In genomic region chr20:26009402-26010223, GRCh38 we compare ENCODE assay signal across 8 cellular contexts.
A peak's percentile ranks its signal among the peaks of the same experiment; 100 is the strongest.
DNase-seq lines count a peak whose midpoint lies in the region; ATAC-seq and TF ChIP-seq lines count a peak whose summit lies in the region.
"Not testable (repeated sequence)": the region's sequence is repeated elsewhere in the genome, so short reads cannot be mapped to it uniquely, and the experiment has no call there.

No MANE protein-coding gene starts in this region.

- peak overlapping the region; percentile 18 for H3K23ac ChIP-seq in IMR-90 (ENCODE audit: low read depth, low read length)

- H3K36me3 ChIP-seq in IMR-90 (ENCODE audit: control insufficient read depth, insufficient read depth, low read length); testis (ENCODE audit: low read depth, missing control alignments): not testable (repeated sequence)

- H2BK120ac ChIP-seq in IMR-90 (ENCODE audit: low read depth, low read length) = peak overlapping the region; percentile 18; the same call in 1 of the 2 replicates

- peak overlapping the region; percentile 93 for H3K27ac ChIP-seq in IMR-90 (ENCODE audit: insufficient read depth, low read length)
- H3K27ac ChIP-seq in testis = peak overlapping the region; percentile 59 to 76

- peak overlapping the region; percentile 81 for H3K4ac ChIP-seq in IMR-90 (ENCODE audit: low read depth, low read length)

- TSS peak; percentile 81 for BruUV-seq in IMR-90 (replicated peaks; lab: Mats Ljungman, UMichigan)

- H3K18ac ChIP-seq in IMR-90 (ENCODE audit: low read depth, low read length) = peak overlapping the region; percentile 66

- intact Hi-C loops in IMR-90 (cut with micrococcal nuclease); left colon (cut with DNase I, micrococcal nuclease); testis (cut with DNase I; ENCODE audit: low total_unique reads): not testable (repeated sequence)

- not testable (repeated sequence) for H3K27me3 ChIP-seq in IMR-90 (ENCODE audit: control insufficient read depth, insufficient read depth, low read length); testis

- 0 out of 3 replicates have a peak overlapping the region, but pooled peaks have one; percentile 42 for H2BK15ac ChIP-seq in IMR-90 (ENCODE audit: low read depth, low read length)

- H4K20me1 ChIP-seq in IMR-90 (ENCODE audit: insufficient read depth, low read length) = not testable (repeated sequence)

- H3K9me1 ChIP-seq in IMR-90 (ENCODE audit: insufficient read depth, low read length) = not testable (repeated sequence)

- peak overlapping the region; percentile 80 for H4K5ac ChIP-seq in IMR-90 (ENCODE audit: low read depth, low read length)

- peak; percentile 42 for ATAC-seq in IMR-90 (ENCODE audit: low read depth)
- peak; percentile 54 for ATAC-seq in left colon

- peak overlapping the region; percentile 88 to 91 for H4K8ac ChIP-seq in IMR-90 (ENCODE audit: low read depth in 2 of 2, low read length in 2 of 2)

- H3K56ac ChIP-seq in IMR-90 (ENCODE audit: extremely low read depth, insufficient read depth, low read length) = peak overlapping the region; percentile 43; the same call in 1 of the 2 replicates

- H3K9me3 ChIP-seq in IMR-90 (ENCODE audit: control insufficient read depth, insufficient read depth, low read length); testis: not testable (repeated sequence)

- peak overlapping the region; percentile 100 for H3K4me3 Mint-ChIP-seq in endothelial cell (ENCODE audit: unreplicated experiment)

- not testable (repeated sequence) for H3K27me3 Mint-ChIP-seq in endothelial cell (ENCODE audit: unreplicated experiment)

- POLR2A ChIA-PET in IMR-90 (lab: Charles Lee; ENCODE audit: unreplicated experiment) = not testable (repeated sequence)

- H3K9me3 Mint-ChIP-seq in endothelial cell (ENCODE audit: unreplicated experiment) = not testable (repeated sequence)

- not testable (repeated sequence) for TF ChIP-seq RAD21 in IMR-90 (IDR thresholded peaks at IDR 0.05; ENCODE audit: low read length)

- TF ChIP-seq CTCF in IMR-90 (conservative IDR thresholded peaks at IDR 0.05; ENCODE audit: low read depth, low read length); endothelial cell (IDR thresholded peaks at IDR 0.05; ENCODE audit: unreplicated experiment); testis (IDR thresholded peaks at IDR 0.05): not testable (repeated sequence)

- H3K27ac Mint-ChIP-seq in endothelial cell (ENCODE audit: unreplicated experiment) = peak overlapping the region; percentile 100

- H3K4me3 ChIP-seq in IMR-90 (ENCODE audit: insufficient read depth, low read depth, low read length) = peak overlapping the region; percentile 83
- H3K4me3 ChIP-seq in testis = peak overlapping the region; percentile 53 to 69

- peak overlapping the region; percentile 97 for H3K9ac ChIP-seq in IMR-90 (ENCODE audit: low read depth, low read length)

- CTCF ChIA-PET in IMR-90 (lab: Yijun Ruan, JAX) = not testable (repeated sequence)

- peak overlapping the region; percentile 61 for H2BK5ac ChIP-seq in IMR-90 (ENCODE audit: low read depth, low read length, poor library complexity, severe bottlenecking)

- H4K91ac ChIP-seq in IMR-90 (ENCODE audit: insufficient read depth, low read depth, low read length) = peak overlapping the region; percentile 90

- H3K79me1 ChIP-seq in IMR-90 (ENCODE audit: low read depth in 1 of 2, low read length in 2 of 2) = not testable (repeated sequence)

- H2AK9ac ChIP-seq in IMR-90 (replicated peaks; ENCODE audit: low read depth, low read length, poor library complexity) = not testable (repeated sequence)

- in situ Hi-C loops in IMR-90 (cut with MboI; ENCODE audit: low sequenced_read_pairs) = not testable (repeated sequence)

- peak overlapping the region; percentile 82; the same call in 1 of the 2 replicates for H2AK5ac ChIP-seq in IMR-90 (ENCODE audit: low read depth, low read length)

- DNase-seq in GF-D8 (lab: John Stamatoyannopoulos, UW) (peak; percentile 60), IMR-90 (peak; percentile 95), SKM-1 treated with dmso at 0.1 percent for 144 hours (lab: John Stamatoyannopoulos, UW; ENCODE audit: unreplicated experiment) (peak; percentile 69), endothelial cell (ENCODE audit: low spot score) (peak; percentile 84), left colon (peak; percentile 93 to 95), retina (peak; percentile 84), testis (peak; percentile 96)
- peak; percentile 74 for DNase-seq in activated effector memory CD4-positive, alpha-beta T cell treated with anti-CD3 and anti-CD28 coated beads, Interleukin-2, amount 50 U/mL, for 16 hours

- peak overlapping the region; percentile 82 for H3K14ac ChIP-seq in IMR-90 (replicated peaks; ENCODE audit: low read depth, low read length)

- TF ChIP-seq POLR2A in IMR-90 (IDR thresholded peaks at IDR 0.05; ENCODE audit: low read depth, low read length) = peak; percentile 71
- TF ChIP-seq POLR2A in testis (IDR thresholded peaks at IDR 0.05) = not testable (repeated sequence)

- not testable (repeated sequence) for H3K4me1 Mint-ChIP-seq in endothelial cell (ENCODE audit: unreplicated experiment)

- not testable (repeated sequence) for H3K4me1 ChIP-seq in IMR-90 (ENCODE audit: control insufficient read depth, insufficient read depth, low read length); testis

- WGBS in IMR-90 (ENCODE audit: extremely low coverage in 2 of 2, insufficient read length in 1 of 2), 2 experiments = 13% methylated on average over 6 of the region's 39 CpGs; no CpG with 5 or more reads in 1 of the 2 experiments
- 19 to 42% methylated on average over 39 of the region's 39 CpGs for WGBS in testis, 2 donors

- peak overlapping the region; percentile 94 for H3K4me2 ChIP-seq in IMR-90 (ENCODE audit: low read depth, low read length)

- H2AFZ ChIP-seq in IMR-90 (replicated peaks; ENCODE audit: low read length, poor library complexity) = peak overlapping the region; percentile 85

- dilution Hi-C loops in IMR-90 (cut with HindIII; ENCODE audit: low sequenced_read_pairs, unreplicated experiment) = not testable (repeated sequence)

- not testable (repeated sequence) for H2BK20ac ChIP-seq in IMR-90 (ENCODE audit: low read depth, low read length)

- H3K36me3 Mint-ChIP-seq in endothelial cell (ENCODE audit: low read depth, unreplicated experiment) = not testable (repeated sequence)

TF ChIP-seq in IMR-90, 13 proteins besides CTCF, POLR2A, EP300 and RAD21:
- peak; percentile 44; the same call in 1 of the 2 replicates for TF ChIP-seq MXI1 (IDR thresholded peaks at IDR 0.05; ENCODE audit: borderline replicate concordance, low read depth, low read length)
TF ChIP-seq in IMR-90: peak in this region for 1; not testable (repeated sequence) for 12.

Comparison
In these comparisons a context has a peak if more than half of its experiments do, and no peak if none do; other contexts are left out.
1. Peak in every context shown above with its lines: DNase-seq, ATAC-seq, H3K4me3 ChIP-seq and H3K27ac ChIP-seq.